In the genomic region with DNA sequence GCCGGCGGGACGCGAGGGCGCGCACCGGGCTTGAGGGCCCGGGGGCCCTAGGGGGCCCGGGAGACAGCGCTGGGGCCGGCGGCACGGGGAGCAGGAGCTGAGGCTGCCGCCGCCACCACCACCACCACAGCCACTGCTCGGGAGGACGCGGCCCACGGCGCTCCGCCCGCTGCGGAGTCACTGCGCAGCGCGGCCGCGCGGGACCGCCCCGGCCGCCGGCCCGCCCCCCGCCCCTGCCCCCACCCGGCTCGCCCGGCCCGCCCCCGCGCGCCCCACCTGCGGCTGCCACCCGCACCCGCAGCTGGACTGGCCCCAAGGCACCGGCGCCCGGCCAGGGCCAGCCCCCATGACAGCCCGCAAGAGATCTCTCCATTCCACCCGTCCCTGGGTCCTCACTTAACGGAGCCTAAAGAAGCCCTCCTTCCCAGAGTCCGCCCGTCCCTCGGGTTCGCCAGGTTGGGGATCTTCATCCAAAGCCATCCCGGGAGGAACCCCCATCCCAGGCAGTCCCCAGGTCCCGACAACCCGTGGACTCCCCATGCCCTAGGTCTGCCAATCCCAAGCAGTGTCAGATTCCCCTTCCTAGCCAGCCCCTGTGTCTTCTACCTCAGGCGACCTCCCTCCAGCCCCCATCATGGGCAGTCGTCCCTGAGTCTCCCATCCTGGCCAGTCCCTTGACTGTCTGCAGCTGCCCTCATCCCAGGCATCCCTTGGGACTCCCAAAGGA, we compare ENCODE assay signal across 8 cellular contexts. TPM values are rescaled to one million over a fixed set of nuclear protein-coding genes. Genes with fewer than 3 reads are reported as not detected.
DNase-seq lines count a peak whose midpoint lies in the region; ATAC-seq and TF ChIP-seq lines count a peak whose summit lies in the region.

No MANE protein-coding gene starts in this region.

- H3K4me1 ChIP-seq in left ventricle myocardium inferior (peaks cover 11% of the 10 kb centered on the region), gastrocnemius medialis (peaks cover 0 to 6% of the 10 kb centered on the region in 2 donors)

- H3K9me3 Mint-ChIP-seq in activated T-helper 1 cell treated with anti-CD3 and anti-CD28 coated beads, Interleukin-12 subunit alpha, Interleukin-12 subunit beta, Interleukin-2, Interleukin-4 antibody, amounts not matched to agents 30 ng/mL and 10 ng/mL and 1 ng/mL, durations not matched to agents 14 hours and 24 hours and 36 hours: no peaks in the 10 kb centered on the region

- no peak overlapping the region for H3K27ac Mint-ChIP-seq in activated T-helper 1 cell treated with anti-CD3 and anti-CD28 coated beads, Interleukin-12 subunit alpha, Interleukin-12 subunit beta, Interleukin-2, Interleukin-4 antibody, amounts not matched to agents 30 ng/mL and 10 ng/mL and 1 ng/mL, durations not matched to agents 14 hours and 24 hours and 36 hours

- no peaks in the 10 kb centered on the region for H3K36me3 Mint-ChIP-seq in activated T-helper 1 cell treated with anti-CD3 and anti-CD28 coated beads, Interleukin-12 subunit alpha, Interleukin-12 subunit beta, Interleukin-2, Interleukin-4 antibody, amounts not matched to agents 30 ng/mL and 10 ng/mL and 1 ng/mL, durations not matched to agents 14 hours and 24 hours and 36 hours (ENCODE audit: low read depth)

- H3K9me3 ChIP-seq in left ventricle myocardium inferior (replicated peaks) (no peaks in the 10 kb centered on the region), gastrocnemius medialis (no peaks in the 10 kb centered on the region)

- in situ Hi-C loops in gastrocnemius medialis (cut with MboI; ENCODE audit: low sequenced_read_pairs in 4 of 4): loop anchor here in 2 of 4 donors (25.0 kb wide), 1 partner anchor 116 kb away; a partner anchor contains a TSS

- DNase-seq in DMS 273 (lab: John Stamatoyannopoulos, UW; ENCODE audit: unreplicated experiment) (peak; percentile 54), DMS 273 treated with DMSO at 0.1 percent for 48 hours (lab: John Stamatoyannopoulos, UW) (no peak), left ventricle myocardium inferior (no peak), gastrocnemius medialis (no peak), NCI-H1105 (lab: John Stamatoyannopoulos, UW) (no peak), NCI-H2171 treated with DMSO at 0.1 percent for 48 hours (lab: John Stamatoyannopoulos, UW) (no peak)
- DNase-seq in activated T-helper 1 cell treated with anti-CD3 and anti-CD28 coated beads, Interleukin-12 subunit alpha, Interleukin-12 subunit beta, Interleukin-2, Interleukin-4 antibody, amounts not matched to agents 30 ng/mL and 10 ng/mL and 1 ng/mL, durations not matched to agents 14 hours and 24 hours and 36 hours (ENCODE audit: low spot score): no peak

- ATAC-seq in gastrocnemius medialis (peak; percentile 60 to 62), HG02571 (IDR thresholded peaks at IDR 0.05; ENCODE audit: unreplicated experiment) (no peak)

- TF ChIP-seq CTCF in left ventricle myocardium inferior (IDR thresholded peaks at IDR 0.05; ENCODE audit: borderline replicate concordance): no peak
- no peak for TF ChIP-seq CTCF in gastrocnemius medialis (IDR thresholded peaks at IDR 0.05 in 4 of 5, conservative IDR thresholded peaks at IDR 0.05 in 1 of 5)

- H3K36me3 ChIP-seq in left ventricle myocardium inferior (no peaks in the 10 kb centered on the region), gastrocnemius medialis (no peaks in the 10 kb centered on the region)

- intact Hi-C loops in activated T-helper 1 cell treated with anti-CD3 and anti-CD28 coated beads, Interleukin-12 subunit alpha, Interleukin-12 subunit beta, Interleukin-2, Interleukin-4 antibody, amounts not matched to agents 30 ng/mL and 10 ng/mL and 1 ng/mL, durations not matched to agents 14 hours and 24 hours and 36 hours (cut with micrococcal nuclease): no loop called here
- intact Hi-C loops in left ventricle myocardium inferior (cut with micrococcal nuclease) (no loop called here), gastrocnemius medialis (cut with DNase I; ENCODE audit: low total_unique reads) (loop anchor here (2.0 to 10.0 kb wide), 2 partner anchors 37 to 247 kb away; no protein-coding TSS in a partner anchor)

- H3K4me3 Mint-ChIP-seq in activated T-helper 1 cell treated with anti-CD3 and anti-CD28 coated beads, Interleukin-12 subunit alpha, Interleukin-12 subunit beta, Interleukin-2, Interleukin-4 antibody, amounts not matched to agents 30 ng/mL and 10 ng/mL and 1 ng/mL, durations not matched to agents 14 hours and 24 hours and 36 hours: peak overlapping the region; percentile 71

- peak; percentile 56 to 79 for TF ChIP-seq POLR2A in gastrocnemius medialis (IDR thresholded peaks at IDR 0.05)

- H3K27ac ChIP-seq in left ventricle myocardium inferior (replicated peaks) (no peak overlapping the region), gastrocnemius medialis (peak overlapping the region; percentile 14 to 86 (median 57))

- H3K4me3 ChIP-seq in left ventricle myocardium inferior: peak overlapping the region; percentile 71
- H3K4me3 ChIP-seq in gastrocnemius medialis: peak overlapping the region; percentile 68 to 73 (median 70)

- peaks cover 53% of the 10 kb centered on the region for H3K27me3 Mint-ChIP-seq in activated T-helper 1 cell treated with anti-CD3 and anti-CD28 coated beads, Interleukin-12 subunit alpha, Interleukin-12 subunit beta, Interleukin-2, Interleukin-4 antibody, amounts not matched to agents 30 ng/mL and 10 ng/mL and 1 ng/mL, durations not matched to agents 14 hours and 24 hours and 36 hours (ENCODE audit: insufficient read depth)

- H3K4me1 Mint-ChIP-seq in activated T-helper 1 cell treated with anti-CD3 and anti-CD28 coated beads, Interleukin-12 subunit alpha, Interleukin-12 subunit beta, Interleukin-2, Interleukin-4 antibody, amounts not matched to agents 30 ng/mL and 10 ng/mL and 1 ng/mL, durations not matched to agents 14 hours and 24 hours and 36 hours (ENCODE audit: low read depth): peaks cover 17% of the 10 kb centered on the region

- H3K27me3 ChIP-seq in left ventricle myocardium inferior (ENCODE audit: low read depth) (peaks cover 17% of the 10 kb centered on the region), gastrocnemius medialis (peaks cover 0 to 40% (median 24%) of the 10 kb centered on the region in 3 donors)

RNA-seq across cellular contexts. Expression of a gene that starts 40.0 kb away (rescaled TPM):
- 0.26 and 0.27 TPM in 2 replicates for total RNA-seq in activated T-helper 1 cell treated with anti-CD3 and anti-CD28 coated beads, Interleukin-12 subunit alpha, Interleukin-12 subunit beta, Interleukin-2, Interleukin-4 antibody, amounts not matched to agents 30 ng/mL and 10 ng/mL and 1 ng/mL, durations not matched to agents 14 hours and 24 hours and 36 hours
- total RNA-seq in left ventricle myocardium inferior: 17.1 TPM
- 100 to 1,000 TPM in 1 of 4 donors, 10 to 100 TPM in 3; 59.2 to 127 (median 73.9) TPM for total RNA-seq in gastrocnemius medialis

Comparison
In these comparisons a context has a peak if more than half of its experiments do, and no peak if none do; other contexts are left out.
1. RNA of a gene that starts 40.0 kb away (total RNA-seq): 59.2 to 127 TPM in gastrocnemius medialis and 17.1 TPM in left ventricle myocardium inferior (single experiment); 0.26 to 0.27 TPM in activated T-helper 1 cell treated with anti-CD3 and anti-CD28 coated beads, Interleukin-12 subunit alpha, Interleukin-12 subunit beta, Interleukin-2, Interleukin-4 antibody, amounts not matched to agents 30 ng/mL and 10 ng/mL and 1 ng/mL, durations not matched to agents 14 hours and 24 hours and 36 hours; every median in the first group is over 10 times any median in the second.